Comparison of ENCODE assay signal across 22 cellular contexts in the genomic region with DNA sequence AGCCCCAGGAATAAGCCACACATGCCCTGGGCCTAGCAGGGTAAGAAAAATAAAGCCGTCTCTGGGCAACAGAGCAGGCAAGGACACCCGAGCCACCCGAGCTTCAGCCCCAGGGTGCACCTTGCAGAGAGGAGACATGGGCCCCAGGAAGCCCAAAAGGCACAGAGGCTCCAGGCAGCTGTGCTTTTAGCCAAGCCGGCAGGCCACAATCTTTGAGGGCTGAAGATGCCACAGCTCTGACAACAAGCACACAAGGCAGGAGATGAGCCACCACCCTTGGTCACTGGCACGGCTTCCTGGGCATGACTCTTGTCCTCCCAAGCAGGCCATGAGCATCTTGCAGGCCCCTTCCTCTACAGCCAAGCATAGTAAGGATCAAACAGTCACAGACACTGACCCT.
DNase-seq lines count a peak whose midpoint lies in the region; ATAC-seq and TF ChIP-seq lines count a peak whose summit lies in the region.
"Had no signal": no experiment of that assay in that cellular context is flagged by ENCODE, and none has a peak within 500 bp of the region (broad histone marks: within the 10 kb centered on the region; RNA-seq: fewer than 3 reads in every experiment).

No MANE protein-coding gene starts in this region.

- CTCF ChIA-PET in Caco-2 (lab: Charles Lee), result no interaction called here

- H3K27me3 ChIP-seq in rectal smooth muscle tissue (ENCODE audit: control insufficient read depth, insufficient read depth, low read length) (no peaks in the 10 kb centered on the region), Caco-2 (replicated peaks; ENCODE audit: control insufficient read depth, insufficient read depth, low read length) (no peaks in the 10 kb centered on the region)
- H3K27me3 ChIP-seq: MG63 had no signal

- no peak overlapping the region for H3K4me3 ChIP-seq in rectal smooth muscle tissue (ENCODE audit: low read length)
- H3K4me3 ChIP-seq in Caco-2 (ENCODE audit: low read depth, low read length), result no peak overlapping the region
- H3K4me3 ChIP-seq: HAP-1, MG63 had no signal

- H3K4me3 Mint-ChIP-seq in dendritic cell treated with granulocyte-macrophage colony-stimulating factor and Interleukin-4, amounts not matched to agents 40 ng/mL and 50 ng/mL, for 4 days, result no peak overlapping the region
- no peak overlapping the region for H3K4me3 Mint-ChIP-seq in Caco-2 (ENCODE audit: unreplicated experiment)
- H3K4me3 Mint-ChIP-seq in activated T-cell treated with anti-CD3 and anti-CD28 coated beads, Interleukin-2, amount 50 U/mL, for 72 hours, result no peak overlapping the region

- no peaks in the 10 kb centered on the region for H3K9me3 ChIP-seq in Caco-2
- H3K9me3 ChIP-seq: HAP-1, MG63 had no signal

- POLR2A ChIA-PET in Caco-2 (lab: Charles Lee), result no interaction called here

- DNase-seq in NCI-H82 (lab: John Stamatoyannopoulos, UW) (peak; percentile 3), NCI-H82 treated with DMSO at 0.1 percent for 48 hours (lab: John Stamatoyannopoulos, UW; ENCODE audit: unreplicated experiment) (no peak), germinal center (ENCODE audit: low spot score) (no peak), Caco-2 (no peak), SIG-M5 treated with dmso at 0.1 percent for 504 hours (lab: John Stamatoyannopoulos, UW; ENCODE audit: unreplicated experiment) (no peak)
- no peak for DNase-seq in activated T-cell treated with anti-CD3 and anti-CD28 coated beads, Interleukin-2, amount 50 U/mL, for 72 hours
- DNase-seq: AML-193, DMS 273 treated with DMSO at 0.1 percent for 48 hours, DND-41, Kasumi-1, MG63, NCI-H1092, NCI-H1436 treated with DMSO at 0.1 percent for 48 hours, NCI-H2029 treated with DMSO at 0.1 percent for 48 hours, NCI-H2171, NCI-H526 treated with DMSO at 0.1 percent for 48 hours, SHP77 treated with DMSO at 0.1 percent for 48 hours had no signal

- peak overlapping the region; percentile 18 for H3K27ac ChIP-seq in rectal smooth muscle tissue (ENCODE audit: low read depth, low read length)
- H3K27ac ChIP-seq: 22Rv1 had no signal

- no peaks in the 10 kb centered on the region for H3K9me3 Mint-ChIP-seq in dendritic cell treated with granulocyte-macrophage colony-stimulating factor and Interleukin-4, amounts not matched to agents 40 ng/mL and 50 ng/mL, for 4 days
- no peaks in the 10 kb centered on the region for H3K9me3 Mint-ChIP-seq in Caco-2 (ENCODE audit: unreplicated experiment)
- H3K9me3 Mint-ChIP-seq in activated T-cell treated with anti-CD3 and anti-CD28 coated beads, Interleukin-2, amount 50 U/mL, for 72 hours, result no peaks in the 10 kb centered on the region
- H3K9me3 Mint-ChIP-seq: IgD-negative memory B cell had no signal

- H3K4me1 ChIP-seq in rectal smooth muscle tissue (ENCODE audit: control insufficient read depth, insufficient read depth, low read length) (peaks cover 8% of the 10 kb centered on the region), Caco-2 (peaks cover 15% of the 10 kb centered on the region)

- H3K27ac Mint-ChIP-seq in dendritic cell treated with granulocyte-macrophage colony-stimulating factor and Interleukin-4, amounts not matched to agents 40 ng/mL and 50 ng/mL, for 4 days, result peak overlapping the region; percentile 85
- H3K27ac Mint-ChIP-seq in Caco-2 (ENCODE audit: unreplicated experiment), result no peak overlapping the region
- H3K27ac Mint-ChIP-seq in activated T-cell treated with anti-CD3 and anti-CD28 coated beads, Interleukin-2, amount 50 U/mL, for 72 hours, result no peak overlapping the region

- peaks cover 94% of the 10 kb centered on the region for H3K4me1 Mint-ChIP-seq in dendritic cell treated with granulocyte-macrophage colony-stimulating factor and Interleukin-4, amounts not matched to agents 40 ng/mL and 50 ng/mL, for 4 days (ENCODE audit: low read depth)
- peaks cover 24% of the 10 kb centered on the region for H3K4me1 Mint-ChIP-seq in Caco-2 (ENCODE audit: low read depth, unreplicated experiment)
- H3K4me1 Mint-ChIP-seq in activated T-cell treated with anti-CD3 and anti-CD28 coated beads, Interleukin-2, amount 50 U/mL, for 72 hours (ENCODE audit: low read depth), result peaks cover 21% of the 10 kb centered on the region

- H3K36me3 ChIP-seq in rectal smooth muscle tissue (ENCODE audit: control insufficient read depth, insufficient read depth, low read length), result peaks cover 7% of the 10 kb centered on the region
- H3K36me3 ChIP-seq in Caco-2 (ENCODE audit: control insufficient read depth, insufficient read depth, low read length), result no peaks in the 10 kb centered on the region
- H3K36me3 ChIP-seq: HAP-1, MG63 had no signal

- ATAC-seq in activated T-cell treated with anti-CD3 and anti-CD28 coated beads, Interleukin-2, amount 50 U/mL, for 72 hours (replicated peaks in 1 of 2), result no peak

- no peaks in the 10 kb centered on the region for H3K27me3 Mint-ChIP-seq in dendritic cell treated with granulocyte-macrophage colony-stimulating factor and Interleukin-4, amounts not matched to agents 40 ng/mL and 50 ng/mL, for 4 days
- no peaks in the 10 kb centered on the region for H3K27me3 Mint-ChIP-seq in Caco-2 (ENCODE audit: insufficient read depth, unreplicated experiment)
- no peaks in the 10 kb centered on the region for H3K27me3 Mint-ChIP-seq in activated T-cell treated with anti-CD3 and anti-CD28 coated beads, Interleukin-2, amount 50 U/mL, for 72 hours (ENCODE audit: low read depth)
- H3K27me3 Mint-ChIP-seq: IgD-negative memory B cell had no signal

- peaks cover 58% of the 10 kb centered on the region for H3K36me3 Mint-ChIP-seq in dendritic cell treated with granulocyte-macrophage colony-stimulating factor and Interleukin-4, amounts not matched to agents 40 ng/mL and 50 ng/mL, for 4 days (ENCODE audit: low read depth)
- H3K36me3 Mint-ChIP-seq in Caco-2 (ENCODE audit: insufficient read depth, unreplicated experiment), result peaks cover 2% of the 10 kb centered on the region
- no peaks in the 10 kb centered on the region for H3K36me3 Mint-ChIP-seq in activated T-cell treated with anti-CD3 and anti-CD28 coated beads, Interleukin-2, amount 50 U/mL, for 72 hours (ENCODE audit: insufficient read depth in 2 of 2)
- H3K36me3 Mint-ChIP-seq: IgD-negative memory B cell had no signal

- no peak overlapping the region for H3K9ac ChIP-seq in rectal smooth muscle tissue (ENCODE audit: low read length)

- intact Hi-C loops in dendritic cell treated with granulocyte-macrophage colony-stimulating factor and Interleukin-4, amounts not matched to agents 40 ng/mL and 50 ng/mL, for 4 days (cut with micrococcal nuclease), result no loop called here
- intact Hi-C loops in Caco-2 (cut with micrococcal nuclease; ENCODE audit: unreplicated experiment), result no loop called here

- no TSS peak for BruUV-seq in Caco-2 (replicated peaks; lab: Mats Ljungman, UMichigan)

- no peak for TF ChIP-seq CTCF in Caco-2 (IDR thresholded peaks at IDR 0.05; ENCODE audit: insufficient read depth in 1 of 2, low read depth in 1 of 2, low read length in 1 of 2, severe bottlenecking in 1 of 2, unreplicated experiment in 1 of 2)
